Comparison of ENCODE assay signal across 8 cellular contexts in genomic region chr11:10858505-10859360, GRCh38. TPM values are rescaled to one million over a fixed set of nuclear protein-coding genes. Genes with fewer than 3 reads are reported as not detected.
DNase-seq lines count a peak whose midpoint lies in the region; ATAC-seq and TF ChIP-seq lines count a peak whose summit lies in the region.

No MANE protein-coding gene starts in this region.

- peaks cover 8% of the 10 kb centered on the region; the same call in 1 of the 2 replicates for H3K4me1 ChIP-seq in HUES48 (ENCODE audit: control insufficient read depth, insufficient read depth, low read length)
- no peaks in the 10 kb centered on the region for H3K4me1 ChIP-seq in iPS DF 6.9 (ENCODE audit: control insufficient read depth, insufficient read depth, low read length)

- in situ Hi-C loops in astrocyte of the spinal cord (cut with HindIII; ENCODE audit: low sequenced_read_pairs): no loop called here

- intact Hi-C loops in sciatic nerve (cut with DNase I): loop anchor here (5.0 kb wide), 1 partner anchor 51 kb away; the partner anchor contains the start of gene EIF4G2

- H3K9ac ChIP-seq in HUES48 (ENCODE audit: low read depth, low read length) (peak overlapping the region; percentile 74), SU-DHL-6 (ENCODE audit: low read length) (peak overlapping the region; percentile 90)

- ATAC-seq in GM21390 (IDR thresholded peaks at IDR 0.05; ENCODE audit: unreplicated experiment): peak; percentile 22
- ATAC-seq in sciatic nerve: peak; percentile 80

- peak overlapping the region; percentile 90 for H3K4me3 ChIP-seq in HUES48 (ENCODE audit: low read depth, low read length)
- peak overlapping the region; percentile 79 for H3K4me3 ChIP-seq in SU-DHL-6 (ENCODE audit: insufficient read depth, low read length, poor library complexity, severe bottlenecking)
- H3K4me3 ChIP-seq in astrocyte of the spinal cord (ENCODE audit: low read depth, low read length): peak overlapping the region; percentile 95
- H3K4me3 ChIP-seq in iPS DF 6.9 (ENCODE audit: low read length): peak overlapping the region; percentile 74; the same call in 1 of the 2 replicates

- H3K79me2 ChIP-seq in SU-DHL-6 (ENCODE audit: insufficient read depth, low read length): peaks cover 39% of the 10 kb centered on the region

- H3K4me2 ChIP-seq in SU-DHL-6 (ENCODE audit: low read depth, low read length, poor library complexity, severe bottlenecking): peak overlapping the region; percentile 72

- peak overlapping the region; percentile 87 for H2AFZ ChIP-seq in SU-DHL-6 (ENCODE audit: low read depth, low read length, severe bottlenecking)

- H3F3A ChIP-seq in SU-DHL-6 (ENCODE audit: insufficient read depth): no peaks in the 10 kb centered on the region; the same call in 1 of the 2 replicates

- DNase-seq in DMS114 treated with DMSO at 0.1 percent for 48 hours (lab: John Stamatoyannopoulos, UW; ENCODE audit: unreplicated experiment): peak; percentile 14
- DNase-seq in astrocyte of the spinal cord (ENCODE audit: low read depth, low spot score): no peak
- no peak for DNase-seq in iPS DF 6.9 (ENCODE audit: low read depth, low spot score)
- peak; percentile 77 for DNase-seq in sciatic nerve (ENCODE audit: low spot score)
- DNase-seq in SK-N-DZ (ENCODE audit: low spot score): no peak

- H3K36me3 ChIP-seq in HUES48 (ENCODE audit: control insufficient read depth, insufficient read depth, low read length): peaks cover 24% of the 10 kb centered on the region
- H3K36me3 ChIP-seq in SU-DHL-6 (ENCODE audit: low read length): peaks cover 23% of the 10 kb centered on the region
- H3K36me3 ChIP-seq in iPS DF 6.9 (ENCODE audit: control insufficient read depth, insufficient read depth, low read length): no peaks in the 10 kb centered on the region; the same call in 1 of the 2 replicates

- H3K27ac ChIP-seq in HUES48 (ENCODE audit: low read depth, low read length): peak overlapping the region; percentile 96
- peak overlapping the region; percentile 45 for H3K27ac ChIP-seq in SU-DHL-6 (ENCODE audit: low read depth, low read length)
- H3K27ac ChIP-seq in iPS DF 6.9 (ENCODE audit: low read length): no peak overlapping the region

- WGBS in iPS DF 6.9 (ENCODE audit: insufficient coverage, insufficient read length): no CpG with 5 or more reads among the region's 42 CpGs

- no peaks in the 10 kb centered on the region for H3K9me2 ChIP-seq in SU-DHL-6 (replicated peaks; ENCODE audit: insufficient read depth, low read length)

- H3K9me3 ChIP-seq in HUES48 (ENCODE audit: control insufficient read depth, insufficient read depth, low read length): no peaks in the 10 kb centered on the region
- H3K9me3 ChIP-seq in SU-DHL-6 (ENCODE audit: insufficient read depth, low read length): no peaks in the 10 kb centered on the region
- H3K9me3 ChIP-seq in iPS DF 6.9 (ENCODE audit: control insufficient read depth, insufficient read depth, low read length): no peaks in the 10 kb centered on the region

- H3K27me3 ChIP-seq in HUES48 (ENCODE audit: control insufficient read depth, insufficient read depth, low read length) (no peaks in the 10 kb centered on the region), SU-DHL-6 (ENCODE audit: low read length) (no peaks in the 10 kb centered on the region), iPS DF 6.9 (ENCODE audit: control insufficient read depth, insufficient read depth, low read length) (no peaks in the 10 kb centered on the region)

- no peaks in the 10 kb centered on the region for H4K20me1 ChIP-seq in SU-DHL-6 (ENCODE audit: low read depth, low read length)

- no peak for TF ChIP-seq CTCF in SU-DHL-6 (IDR thresholded peaks at IDR 0.05; ENCODE audit: insufficient read depth, low read length, poor library complexity, severe bottlenecking)
- TF ChIP-seq CTCF in astrocyte of the spinal cord (IDR thresholded peaks at IDR 0.05; ENCODE audit: low read depth, low read length): no peak

RNA-seq across cellular contexts. Expression of gene ZBED5, which starts 0.9 kb away (rescaled TPM):
- 56.3 TPM for total RNA-seq in sciatic nerve
- polyA plus RNA-seq in SK-N-DZ (2014; cell fraction: cytosol; rRNA removed): 47.6 and 51.4 TPM in 2 replicates
- polyA plus RNA-seq in SK-N-DZ (2014; cell fraction: nucleus; rRNA removed): 74.8 and 118 TPM in 2 replicates

RNA-seq across cellular contexts. Expression of gene EIF4G2, which starts 50.0 kb away (rescaled TPM):
- 567 TPM for total RNA-seq in sciatic nerve
- polyA plus RNA-seq in SK-N-DZ (2014; cell fraction: cytosol; rRNA removed): 600 and 624 TPM in 2 replicates
- 541 and 569 TPM in 2 replicates for polyA plus RNA-seq in SK-N-DZ (2014; cell fraction: nucleus; rRNA removed)

Comparison
In these comparisons a context has a peak if more than half of its experiments do, and no peak if none do; other contexts are left out.
1. DNase-seq: peak in DMS114 treated with DMSO at 0.1 percent for 48 hours (single experiment) and sciatic nerve (single experiment); none in astrocyte of the spinal cord (single experiment), iPS DF 6.9 (single experiment) and SK-N-DZ (single experiment).
2. Peak in every context shown above with its lines, with median percentiles within 50 percentile points of each other: H3K4me3 ChIP-seq.